In the genomic region with DNA sequence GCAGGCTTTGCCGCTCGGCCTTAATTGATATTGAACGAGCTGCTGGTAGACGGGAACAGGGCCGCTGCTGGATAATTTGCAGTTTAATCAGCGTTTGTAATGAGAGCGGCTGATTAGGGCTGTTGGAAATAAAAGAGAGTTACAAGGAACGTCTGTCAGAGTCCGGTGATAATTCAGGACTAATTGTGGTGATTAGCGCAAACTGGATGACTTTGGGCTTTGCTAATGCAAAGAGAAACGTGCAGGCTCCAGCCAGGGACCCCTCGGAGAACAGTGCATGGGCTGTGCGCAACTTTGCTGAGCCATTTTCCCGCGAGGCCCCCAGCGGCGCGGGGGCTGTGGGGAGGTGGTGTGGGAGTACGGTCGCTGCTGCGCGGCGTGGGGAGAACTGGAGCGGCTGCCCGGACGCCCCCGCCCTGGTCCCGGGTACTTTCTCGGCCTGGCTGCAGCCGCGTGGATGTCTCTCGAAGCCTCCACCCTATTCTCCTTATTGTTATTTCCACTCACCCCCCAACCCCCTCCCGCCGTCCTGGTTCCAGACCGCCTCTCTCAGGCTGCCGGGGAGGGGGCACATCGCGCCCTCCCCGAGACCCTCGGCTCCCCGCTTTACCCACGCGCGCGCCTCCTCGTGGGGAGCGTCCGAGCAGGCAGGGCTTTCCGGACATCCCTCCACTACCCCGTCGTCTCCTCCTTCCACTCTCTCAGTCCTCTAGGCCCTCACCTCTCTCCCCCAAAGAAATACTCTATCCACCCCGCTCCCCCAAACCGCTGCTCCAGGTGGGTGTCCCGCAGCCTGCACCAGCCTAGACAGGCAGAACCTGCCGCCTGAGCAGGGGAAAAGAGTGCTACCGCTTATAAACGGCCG, we compare ENCODE assay signal across 8 cellular contexts.
DNase-seq lines count a peak whose midpoint lies in the region.

No MANE protein-coding gene starts in this region.

- H3K27ac ChIP-seq in mesodermal cell (ENCODE audit: low read depth, low read length, severe bottlenecking), result no peak overlapping the region
- H3K27ac ChIP-seq in urinary bladder (ENCODE audit: low read depth), result no peak overlapping the region

- peak overlapping the region; percentile 21 for H3K4me3 ChIP-seq in mesodermal cell (ENCODE audit: extremely low read depth, insufficient read depth, low read length, poor library complexity, severe bottlenecking)
- H3K4me3 ChIP-seq in urinary bladder (ENCODE audit: low read depth, low read length), result peak overlapping the region; percentile 32

- H3K36me3 Mint-ChIP-seq in activated naive CD4-positive, alpha-beta T cell treated with anti-CD3 and anti-CD28 coated beads, Interleukin-2, amount 10 ng/mL, durations not matched to agents 7 days and 5 days, result no peaks in the 10 kb centered on the region

- no peak for DNase-seq in activated naive CD4-positive, alpha-beta T cell treated with anti-CD3 and anti-CD28 coated beads, Interleukin-2, amount 10 ng/mL, durations not matched to agents 7 days and 5 days
- DNase-seq in activated naive CD4-positive, alpha-beta T cell treated with Interleukin-2 at 50 U/mL for 16 hours, result no peak
- DNase-seq in dermis blood vessel endothelial cell (peak; percentile 28), GOT3 (lab: John Stamatoyannopoulos, UW) (no peak), GF-D8 (lab: John Stamatoyannopoulos, UW) (no peak), NCI-H2029 (lab: John Stamatoyannopoulos, UW) (no peak)

- H3K9me3 ChIP-seq in mesodermal cell (ENCODE audit: control insufficient read depth, low read length), result no peaks in the 10 kb centered on the region

- no peaks in the 10 kb centered on the region for H3K36me3 ChIP-seq in mesodermal cell (ENCODE audit: control insufficient read depth, insufficient read depth, low read length)
- H3K36me3 ChIP-seq in urinary bladder (ENCODE audit: insufficient read depth), result no peaks in the 10 kb centered on the region

- H3K4me1 ChIP-seq in mesodermal cell (ENCODE audit: control insufficient read depth, insufficient read depth, low read length, poor library complexity, severe bottlenecking), result peaks cover 20% of the 10 kb centered on the region
- peaks cover 1% of the 10 kb centered on the region for H3K4me1 ChIP-seq in urinary bladder (ENCODE audit: insufficient read depth)

- H3K27me3 Mint-ChIP-seq in activated naive CD4-positive, alpha-beta T cell treated with anti-CD3 and anti-CD28 coated beads, Interleukin-2, amount 10 ng/mL, durations not matched to agents 7 days and 5 days, result peaks cover 62% of the 10 kb centered on the region

- no peak overlapping the region for H3K27ac Mint-ChIP-seq in activated naive CD4-positive, alpha-beta T cell treated with anti-CD3 and anti-CD28 coated beads, Interleukin-2, amount 10 ng/mL, durations not matched to agents 7 days and 5 days

- WGBS in mesodermal cell (ENCODE audit: insufficient coverage in 2 of 2), 2 experiments, result 3 to 7% methylated on average over 27 to 44 of the region's 58 CpGs
- 8% methylated on average over 58 of the region's 58 CpGs for WGBS in urinary bladder

- H3K4me3 Mint-ChIP-seq in activated naive CD4-positive, alpha-beta T cell treated with anti-CD3 and anti-CD28 coated beads, Interleukin-2, amount 10 ng/mL, durations not matched to agents 7 days and 5 days, result peak overlapping the region; percentile 56

- CTCF ChIA-PET in activated naive CD4-positive, alpha-beta T cell treated with anti-CD3 and anti-CD28 coated beads, Interleukin-2, amount 10 ng/mL, durations not matched to agents 7 days and 5 days (lab: Charles Lee), result no interaction called here

- no peaks in the 10 kb centered on the region for H3K9me3 Mint-ChIP-seq in activated naive CD4-positive, alpha-beta T cell treated with anti-CD3 and anti-CD28 coated beads, Interleukin-2, amount 10 ng/mL, durations not matched to agents 7 days and 5 days

- peaks cover 7% of the 10 kb centered on the region for H3K4me1 Mint-ChIP-seq in activated naive CD4-positive, alpha-beta T cell treated with anti-CD3 and anti-CD28 coated beads, Interleukin-2, amount 10 ng/mL, durations not matched to agents 7 days and 5 days
